In genomic region chr5:153525536-153525935, GRCh38 we compare ENCODE assay signal across 31 cellular contexts. TPM values are rescaled to one million over a fixed set of nuclear protein-coding genes. Genes with fewer than 3 reads are reported as not detected.
"Had no signal": no experiment of that assay in that cellular context is flagged by ENCODE, and none has a peak within 500 bp of the region (broad histone marks: within the 10 kb centered on the region; RNA-seq: fewer than 3 reads in every experiment).

No MANE protein-coding gene starts in this region.

- H3K27ac ChIP-seq: adrenal gland, ascending aorta, coronary artery, esophagus muscularis mucosa, foreskin keratinocyte, gastroesophageal sphincter, heart right ventricle had no signal

- ATAC-seq: activated CD4-positive, alpha-beta T cell treated with anti-CD3 and anti-CD28 coated beads for 36 hours; activated CD8-positive, alpha-beta memory T cell treated with anti-CD3 and anti-CD28 coated beads, Interleukin-2, amount 10 ng/mL, durations not matched to agents 7 days and 5 days; activated CD8-positive, alpha-beta T cell treated with anti-CD3 and anti-CD28 coated beads, Interleukin-2, amount 10 ng/mL, durations not matched to agents 7 days and 5 days; activated naive CD8-positive, alpha-beta T cell treated with anti-CD3 and anti-CD28 coated beads, Interleukin-2, amount 50 U/mL, for 24 hours; effector memory CD8-positive, alpha-beta T cell; foreskin keratinocyte; gastroesophageal sphincter; heart right ventricle had no signal

- DNase-seq: activated CD4-positive, alpha-beta memory T cell treated with anti-CD3 and anti-CD28 coated beads for 36 hours; activated CD4-positive, alpha-beta T cell treated with anti-CD3 and anti-CD28 coated beads for 36 hours; activated CD4-positive, alpha-beta T cell treated with anti-CD3 and anti-CD28 coated beads, Interleukin-2, amount 10 ng/mL, durations not matched to agents 24 days and 14 days; activated CD4-positive, CD25-positive, alpha-beta regulatory T cell; activated CD4-positive, CD25-positive, alpha-beta regulatory T cell treated with anti-CD3 and anti-CD28 coated beads, Interleukin-2, amount 50 U/mL, for 72 hours; activated CD8-positive, alpha-beta memory T cell treated with anti-CD3 and anti-CD28 coated beads, Interleukin-2, amount 10 ng/mL, durations not matched to agents 7 days and 5 days; activated CD8-positive, alpha-beta memory T cell treated with anti-CD3 and anti-CD28 coated beads, Interleukin-2, amount 50 U/mL, for 4 hours; activated CD8-positive, alpha-beta T cell treated with anti-CD3 and anti-CD28 coated beads, Interleukin-2, amount 10 ng/mL, durations not matched to agents 7 days and 5 days; activated effector memory CD4-positive, alpha-beta T cell treated with anti-CD3 and anti-CD28 coated beads, Interleukin-2, amount 50 U/mL, for 16 hours; activated naive CD4-positive, alpha-beta T cell treated with anti-CD3 and anti-CD28 coated beads for 36 hours; activated naive CD8-positive, alpha-beta T cell treated with anti-CD3 and anti-CD28 coated beads for 36 hours; activated naive CD8-positive, alpha-beta T cell treated with anti-CD3 and anti-CD28 coated beads, Interleukin-2, amount 50 U/mL, for 24 hours; activated T-cell treated with anti-CD3 and anti-CD28 coated beads, Interleukin-2, amount 50 U/mL, for 1 hour; activated T-cell treated with anti-CD3 and anti-CD28 coated beads, Interleukin-2, amount 50 U/mL, for 48 hours; adrenal gland; effector CD4-positive, alpha-beta T cell; effector memory CD8-positive, alpha-beta T cell; erythroblast; foreskin keratinocyte; heart right ventricle; T-helper 2 cell had no signal

- H3K36me3 ChIP-seq: adrenal gland, ascending aorta, esophagus muscularis mucosa, gastroesophageal sphincter, heart right ventricle had no signal

- H3K27me3 ChIP-seq: adrenal gland, ascending aorta, esophagus muscularis mucosa, foreskin keratinocyte, gastroesophageal sphincter, heart right ventricle had no signal

- H3K4me3 ChIP-seq: adrenal gland, ascending aorta, coronary artery, esophagus muscularis mucosa, gastroesophageal sphincter, heart right ventricle had no signal

- H3K9me3 ChIP-seq: adrenal gland, ascending aorta, esophagus muscularis mucosa, gastroesophageal sphincter, heart right ventricle had no signal

RNA-seq across cellular contexts. Expression of gene GRIA1, which starts 35.1 kb away (rescaled TPM):
- total RNA-seq: activated CD4-positive, alpha-beta memory T cell treated with anti-CD3 and anti-CD28 coated beads for 36 hours; activated CD4-positive, alpha-beta T cell treated with anti-CD3 and anti-CD28 coated beads for 36 hours; activated CD4-positive, alpha-beta T cell treated with anti-CD3 and anti-CD28 coated beads, Interleukin-2, amount 10 ng/mL, durations not matched to agents 24 days and 14 days; activated CD8-positive, alpha-beta memory T cell treated with anti-CD3 and anti-CD28 coated beads for 36 hours; activated CD8-positive, alpha-beta memory T cell treated with anti-CD3 and anti-CD28 coated beads, Interleukin-2, amount 10 ng/mL, durations not matched to agents 7 days and 5 days; activated CD8-positive, alpha-beta T cell treated with anti-CD3 and anti-CD28 coated beads, Interleukin-2, amount 10 ng/mL, durations not matched to agents 7 days and 5 days; activated naive CD4-positive, alpha-beta T cell treated with anti-CD3 and anti-CD28 coated beads for 36 hours; activated naive CD8-positive, alpha-beta T cell treated with anti-CD3 and anti-CD28 coated beads for 36 hours; activated T-helper 1 cell treated with anti-CD3 and anti-CD28 coated beads, Interleukin-12 subunit alpha, Interleukin-12 subunit beta, Interleukin-2, Interleukin-4 antibody, amounts not matched to agents 30 ng/mL and 10 ng/mL and 1 ng/mL, durations not matched to agents 14 hours and 24 hours and 36 hours; activated T-helper 2 cell treated with anti-CD3 and anti-CD28 coated beads, Interferon-gamma antibody, Interleukin-2, Interleukin-4, amounts not matched to agents 10 μg/mL and 5 μg/mL and 100 μg/mL, durations not matched to agents 14 hours and 24 hours and 36 hours; bronchial epithelial cell; glomerular endothelial cell; T-helper 1 cell treated with Interleukin-12 subunit alpha and Interleukin-12 subunit beta and Interleukin-4 antibody, amounts not matched to agents 30 ng/mL and 1 ng/mL, for 36 hours had no signal
